Comparison of ENCODE assay signal across 8 cellular contexts in the genomic region with DNA sequence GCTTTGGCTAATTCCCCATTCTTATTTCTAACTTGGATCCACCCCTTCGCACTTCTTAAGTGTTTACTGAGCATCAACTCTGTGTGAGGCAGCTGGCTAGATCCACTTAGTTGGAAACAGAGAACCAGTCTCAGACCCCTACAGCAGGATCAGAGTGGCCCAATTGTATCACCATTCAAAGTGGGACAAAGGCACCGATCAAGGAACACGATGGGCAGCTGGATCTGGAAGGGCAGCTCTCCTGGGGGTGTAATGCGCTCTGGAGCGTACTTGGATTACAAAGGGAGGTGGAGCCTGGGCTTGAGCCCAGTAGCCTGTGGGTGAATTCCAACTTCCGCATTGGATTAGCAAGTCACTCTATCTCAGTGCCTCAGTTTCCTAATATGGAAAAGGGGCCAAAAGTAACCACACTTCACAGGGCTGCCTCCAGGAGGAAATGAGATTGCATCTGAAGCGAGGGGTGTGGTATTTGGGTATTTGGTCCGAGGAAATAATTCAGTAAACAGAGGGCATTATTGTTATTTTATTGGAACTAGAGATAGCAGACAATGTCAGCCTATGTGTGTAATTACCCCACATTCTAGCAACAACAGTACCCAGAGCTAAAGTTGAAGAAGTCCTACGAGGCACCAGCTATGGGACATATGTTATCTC.
A peak's percentile ranks its signal among the peaks of the same experiment; 100 is the strongest.
DNase-seq lines count a peak whose midpoint lies in the region; ATAC-seq, FAIRE-seq and TF ChIP-seq lines count a peak whose summit lies in the region.
"Had no signal": no experiment of that assay in that cellular context is flagged by ENCODE, and none has a peak within 500 bp of the region (broad histone marks: within the 10 kb centered on the region; RNA-seq: fewer than 3 reads in every experiment).

No MANE protein-coding gene starts in this region.

- peak overlapping the region; percentile 98 for H3K27ac Mint-ChIP-seq in stimulated activated effector memory CD8-positive, alpha-beta T cell treated with anti-CD3 and anti-CD28 coated beads, Interleukin-12 subunit alpha, Interleukin-12 subunit beta, amount 100 ng/mL, for 72 hours

- H3K9me3 Mint-ChIP-seq in stimulated activated effector memory CD8-positive, alpha-beta T cell treated with anti-CD3 and anti-CD28 coated beads, Interleukin-12 subunit alpha, Interleukin-12 subunit beta, amount 100 ng/mL, for 72 hours, result no peaks in the 10 kb centered on the region
- H3K9me3 Mint-ChIP-seq: T-helper 1 cell treated with Interleukin-12 subunit alpha and Interleukin-12 subunit beta and Interleukin-4 antibody, amounts not matched to agents 30 μg/mL and 1 μg/mL, for 36 hours had no signal

- ATAC-seq in stimulated activated effector memory CD8-positive, alpha-beta T cell treated with anti-CD3 and anti-CD28 coated beads, Interleukin-12 subunit alpha, Interleukin-12 subunit beta, amount 100 ng/mL, for 72 hours, result no peak
- no peak for ATAC-seq in GM19452 (IDR thresholded peaks at IDR 0.05; ENCODE audit: unreplicated experiment)

- no peak for TF ChIP-seq CTCF in cardiac fibroblast (IDR thresholded peaks at IDR 0.05; ENCODE audit: low read depth, low read length)

- H3K4me1 Mint-ChIP-seq in stimulated activated effector memory CD8-positive, alpha-beta T cell treated with anti-CD3 and anti-CD28 coated beads, Interleukin-12 subunit alpha, Interleukin-12 subunit beta, amount 100 ng/mL, for 72 hours, result peaks cover 48% of the 10 kb centered on the region

- no peaks in the 10 kb centered on the region for H3K27me3 ChIP-seq in layer of hippocampus (ENCODE audit: control insufficient read depth, insufficient read depth, low read length)

- no peak overlapping the region for H3K4me3 ChIP-seq in cardiac fibroblast (replicated peaks in 1 of 2; ENCODE audit: low read depth in 2 of 2, low read length in 2 of 2)

- H3K36me3 Mint-ChIP-seq in stimulated activated effector memory CD8-positive, alpha-beta T cell treated with anti-CD3 and anti-CD28 coated beads, Interleukin-12 subunit alpha, Interleukin-12 subunit beta, amount 100 ng/mL, for 72 hours, result peaks cover 95% of the 10 kb centered on the region

- H3K4me3 Mint-ChIP-seq in stimulated activated effector memory CD8-positive, alpha-beta T cell treated with anti-CD3 and anti-CD28 coated beads, Interleukin-12 subunit alpha, Interleukin-12 subunit beta, amount 100 ng/mL, for 72 hours, result peak overlapping the region; percentile 74
- H3K4me3 Mint-ChIP-seq: T-helper 1 cell treated with Interleukin-12 subunit alpha and Interleukin-12 subunit beta and Interleukin-4 antibody, amounts not matched to agents 30 μg/mL and 1 μg/mL, for 36 hours had no signal

- no peak for FAIRE-seq in H54 (lab: Jason Lieb, UNC)

- peak; percentile 7 for DNase-seq in NCI-H82 treated with DMSO at 0.1 percent for 48 hours (lab: John Stamatoyannopoulos, UW; ENCODE audit: unreplicated experiment)
- DNase-seq in cardiac fibroblast (ENCODE audit: low read depth in 2 of 2), result peak; percentile 68 to 76
- DNase-seq in stimulated activated effector memory CD8-positive, alpha-beta T cell treated with anti-CD3 and anti-CD28 coated beads, Interleukin-12 subunit alpha, Interleukin-12 subunit beta, amount 100 ng/mL, for 72 hours (ENCODE audit: low spot score in 2 of 2), result no peak
- no peak for DNase-seq in H54 (ENCODE audit: insufficient read length, low spot score)
- no peak for DNase-seq in inferior parietal cortex (ENCODE audit: extremely low spot score)

- H3K27ac ChIP-seq in layer of hippocampus (ENCODE audit: low read depth, low read length), result peak overlapping the region; percentile 71

- no peak for TF ChIP-seq POLR2A in H54 (IDR thresholded peaks at IDR 0.05; ENCODE audit: low read depth, low read length)

Comparison
In these comparisons a context has a peak if more than half of its experiments do, and no peak if none do; other contexts are left out.
1. DNase-seq: peak in NCI-H82 treated with DMSO at 0.1 percent for 48 hours (single experiment) and cardiac fibroblast (2 of 2); none in stimulated activated effector memory CD8-positive, alpha-beta T cell treated with anti-CD3 and anti-CD28 coated beads, Interleukin-12 subunit alpha, Interleukin-12 subunit beta, amount 100 ng/mL, for 72 hours (0 of 2), H54 (single experiment) and inferior parietal cortex (single experiment).